In genomic region chr4:171812377-171813194, GRCh38 we compare ENCODE assay signal across 10 cellular contexts. TPM values are rescaled to one million over a fixed set of nuclear protein-coding genes. Genes with fewer than 3 reads are reported as not detected.
A peak's percentile ranks its signal among the peaks of the same experiment; 100 is the strongest.
DNase-seq lines count a peak whose midpoint lies in the region; ATAC-seq and TF ChIP-seq lines count a peak whose summit lies in the region.
"Had no signal": no experiment of that assay in that cellular context is flagged by ENCODE, and none has a peak within 500 bp of the region (broad histone marks: within the 10 kb centered on the region; RNA-seq: fewer than 3 reads in every experiment).

No MANE protein-coding gene starts in this region.

- TF ChIP-seq CTCF in stomach (IDR thresholded peaks at IDR 0.05), result no peak

- H3K9me3 ChIP-seq in right cardiac atrium (ENCODE audit: control insufficient read depth, low read length), result no peaks in the 10 kb centered on the region
- no peaks in the 10 kb centered on the region for H3K9me3 ChIP-seq in stomach

- H3K4me1 ChIP-seq in right cardiac atrium (ENCODE audit: control insufficient read depth, insufficient read depth, low read length) (no peaks in the 10 kb centered on the region), stomach (peaks cover 16 to 22% (median 17%) of the 10 kb centered on the region in 4 donors)

- WGBS in right cardiac atrium, result 1% methylated on average over 54 of the region's 54 CpGs
- WGBS in stomach, 5 donors, result 2 to 7% (median 3%) methylated on average over 36 to 54 of the region's 54 CpGs

- intact Hi-C loops in right cardiac atrium (cut with DNase I) (no loop called here), stomach (cut with DNase I; ENCODE audit: low total_unique reads) (no loop called here)

- no peaks in the 10 kb centered on the region for H3K36me3 ChIP-seq in stomach

- no peak for TF ChIP-seq POLR2A in stomach (IDR thresholded peaks at IDR 0.05)

- H3K4me3 ChIP-seq in right cardiac atrium (ENCODE audit: low read length) (peak overlapping the region; percentile 27), stomach (peak overlapping the region; percentile 36 to 52 (median 41))

- ATAC-seq in right cardiac atrium (peak; percentile 24 to 47), GM18858 (IDR thresholded peaks at IDR 0.05; ENCODE audit: unreplicated experiment) (no peak)
- ATAC-seq: Panc1 had no signal

- H3K27ac ChIP-seq in right cardiac atrium (ENCODE audit: low read length), result no peak overlapping the region
- no peak overlapping the region for H3K27ac ChIP-seq in stomach
- H3K27ac ChIP-seq: 22Rv1 had no signal

- no peak for TF ChIP-seq EP300 in stomach (IDR thresholded peaks at IDR 0.05)

- H3K27me3 ChIP-seq in right cardiac atrium (ENCODE audit: control insufficient read depth, insufficient read depth), result no peaks in the 10 kb centered on the region
- H3K27me3 ChIP-seq in stomach, result peaks cover 0 to 44% (median 36%) of the 10 kb centered on the region in 3 donors

- DNase-seq in DMS 273 (lab: John Stamatoyannopoulos, UW; ENCODE audit: unreplicated experiment) (peak; percentile 23), DMS 273 treated with DMSO at 0.1 percent for 48 hours (lab: John Stamatoyannopoulos, UW) (no peak), NCI-H748 treated with DMSO at 0.1 percent for 48 hours (lab: John Stamatoyannopoulos, UW) (peak; percentile 18), right cardiac atrium (peak in 1 of 3 donors; percentile 35), stomach (no peak), hippocampal formation (lab: John Stamatoyannopoulos, UW) (no peak)
- no peak for DNase-seq in effector CD8-positive, alpha-beta T cell (lab: John Stamatoyannopoulos, UW)

RNA-seq across cellular contexts. Expression of gene GALNTL6, which starts 0.6 kb away (rescaled TPM):
- total RNA-seq in right cardiac atrium (not detected), stomach (under 1 TPM in 2 of 5 donors, not detected in 3; 0.58 to 0.73 TPM)
- polyA plus RNA-seq in right cardiac atrium (not detected), stomach (under 1 TPM; 0.15 to 0.87 (median 0.18) TPM)

Comparison
In these comparisons a context has a peak if more than half of its experiments do, and no peak if none do; other contexts are left out.
1. DNase-seq: peak in DMS 273 (single experiment) and NCI-H748 treated with DMSO at 0.1 percent for 48 hours (single experiment); none in DMS 273 treated with DMSO at 0.1 percent for 48 hours (single experiment), stomach (single experiment), effector CD8-positive, alpha-beta T cell (single experiment) and hippocampal formation (0 of 2).